3 cellular contexts compared by ENCODE assay signal in genomic region chr6:102154874-102155273, GRCh38.
"Had no signal": no experiment of that assay in that cellular context is flagged by ENCODE, and none has a peak within 500 bp of the region (broad histone marks: within the 10 kb centered on the region; RNA-seq: fewer than 3 reads in every experiment).

No MANE protein-coding gene starts in this region.

- ATAC-seq: GM12878 had no signal

- H3K4me3 ChIP-seq: GM12878 had no signal

- DNase-seq: GDM1, GF-D8 had no signal
